ENCODE assay signal across 29 cellular contexts in the genomic region with DNA sequence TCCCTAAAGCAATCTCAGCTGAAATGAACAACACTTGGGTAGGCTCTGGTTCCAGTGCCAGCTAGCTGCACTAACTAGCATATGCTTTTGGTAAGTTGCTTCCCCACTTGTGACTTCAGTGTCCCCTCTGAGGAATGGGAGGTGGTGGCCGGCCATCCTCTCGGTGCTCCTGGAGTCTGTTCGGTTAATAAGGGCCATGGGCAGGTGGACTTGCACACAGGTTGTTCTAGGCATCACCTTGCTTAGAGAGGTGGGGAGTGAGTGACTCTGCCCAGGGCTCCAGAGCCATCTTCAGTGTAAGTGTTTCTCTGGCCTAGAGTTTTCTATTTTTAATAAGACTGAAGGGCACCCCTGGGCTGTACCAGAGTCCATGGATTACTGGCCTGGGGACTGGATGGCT.
"Had no signal": no experiment of that assay in that cellular context is flagged by ENCODE, and none has a peak within 500 bp of the region (broad histone marks: within the 10 kb centered on the region; RNA-seq: fewer than 3 reads in every experiment).

No MANE protein-coding gene starts in this region.

- H3K27me3 ChIP-seq: brain microvascular endothelial cell had no signal

- H3K4me1 Mint-ChIP-seq: activated CD4-positive, alpha-beta T cell treated with anti-CD3 and anti-CD28 coated beads for 36 hours; activated CD8-positive, alpha-beta memory T cell treated with anti-CD3 and anti-CD28 coated beads, Interleukin-2, amount 10 ng/mL, durations not matched to agents 7 days and 5 days; activated naive CD4-positive, alpha-beta T cell treated with anti-CD3 and anti-CD28 coated beads, Interleukin-2, amount 10 ng/mL, durations not matched to agents 7 days and 5 days; central memory CD8-positive, alpha-beta T cell; T-helper 17 cell had no signal

- H3K36me3 ChIP-seq: brain microvascular endothelial cell had no signal

- H3K4me3 ChIP-seq: coronary artery, dorsolateral prefrontal cortex had no signal

- H3K27ac Mint-ChIP-seq: activated CD4-positive, alpha-beta memory T cell treated with anti-CD3 and anti-CD28 coated beads for 36 hours; activated CD4-positive, alpha-beta T cell treated with anti-CD3 and anti-CD28 coated beads for 36 hours; activated CD4-positive, alpha-beta T cell treated with anti-CD3 and anti-CD28 coated beads, Interleukin-2, amount 10 ng/mL, durations not matched to agents 24 days and 14 days; activated CD8-positive, alpha-beta memory T cell treated with anti-CD3 and anti-CD28 coated beads, Interleukin-2, amount 10 ng/mL, durations not matched to agents 7 days and 5 days; activated CD8-positive, alpha-beta T cell treated with anti-CD3 and anti-CD28 coated beads, Interleukin-2, amount 10 ng/mL, durations not matched to agents 7 days and 5 days; activated naive CD4-positive, alpha-beta T cell treated with anti-CD3 and anti-CD28 coated beads, Interleukin-2, amount 10 ng/mL, durations not matched to agents 7 days and 5 days; activated naive CD8-positive, alpha-beta T cell; activated T-cell treated with anti-CD3 and anti-CD28 coated beads, Interleukin-2, amount 50 U/mL, for 72 hours; dendritic cell treated with granulocyte-macrophage colony-stimulating factor and Interleukin-4, amounts not matched to agents 40 ng/mL and 50 ng/mL, for 4 days; endodermal cell; T-helper 17 cell; T-helper 2 cell treated with Interferon-gamma antibody and Interleukin-4, amounts not matched to agents 5 μg/mL and 100 μg/mL, for 36 hours had no signal

- H3K36me3 Mint-ChIP-seq: activated CD4-positive, alpha-beta memory T cell treated with anti-CD3 and anti-CD28 coated beads for 36 hours; activated CD8-positive, alpha-beta memory T cell treated with anti-CD3 and anti-CD28 coated beads, Interleukin-2, amount 10 ng/mL, durations not matched to agents 7 days and 5 days; activated naive CD4-positive, alpha-beta T cell treated with anti-CD3 and anti-CD28 coated beads, Interleukin-2, amount 10 ng/mL, durations not matched to agents 7 days and 5 days; activated naive CD8-positive, alpha-beta T cell had no signal

- ATAC-seq: activated CD4-positive, alpha-beta T cell treated with anti-CD3 and anti-CD28 coated beads for 36 hours; activated CD8-positive, alpha-beta memory T cell treated with anti-CD3 and anti-CD28 coated beads, Interleukin-2, amount 10 ng/mL, durations not matched to agents 7 days and 5 days; activated CD8-positive, alpha-beta T cell treated with anti-CD3 and anti-CD28 coated beads, Interleukin-2, amount 10 ng/mL, durations not matched to agents 7 days and 5 days; activated T-cell treated with anti-CD3 and anti-CD28 coated beads, Interleukin-2, amount 50 U/mL, for 72 hours; esophagus mucosa; T-helper 17 cell had no signal

- H3K27me3 Mint-ChIP-seq: activated naive CD8-positive, alpha-beta T cell; central memory CD8-positive, alpha-beta T cell had no signal

- H3K27ac ChIP-seq: coronary artery, dorsolateral prefrontal cortex had no signal

- DNase-seq: activated CD4-positive, alpha-beta memory T cell treated with anti-CD3 and anti-CD28 coated beads for 36 hours; activated CD4-positive, alpha-beta T cell treated with anti-CD3 and anti-CD28 coated beads for 36 hours; activated CD4-positive, alpha-beta T cell treated with anti-CD3 and anti-CD28 coated beads, Interleukin-2, amount 10 ng/mL, durations not matched to agents 24 days and 14 days; activated CD4-positive, CD25-positive, alpha-beta regulatory T cell; activated CD4-positive, CD25-positive, alpha-beta regulatory T cell treated with anti-CD3 and anti-CD28 coated beads, Interleukin-2, amount 50 U/mL, for 72 hours; activated CD8-positive, alpha-beta memory T cell treated with anti-CD3 and anti-CD28 coated beads, Interleukin-2, amount 10 ng/mL, durations not matched to agents 7 days and 5 days; activated CD8-positive, alpha-beta memory T cell treated with anti-CD3 and anti-CD28 coated beads, Interleukin-2, amount 50 U/mL, for 4 hours; activated CD8-positive, alpha-beta T cell treated with anti-CD3 and anti-CD28 coated beads, Interleukin-2, amount 10 ng/mL, durations not matched to agents 7 days and 5 days; activated gamma-delta T cell; activated naive CD4-positive, alpha-beta T cell; activated naive CD4-positive, alpha-beta T cell treated with anti-CD3 and anti-CD28 coated beads, Interleukin-2, amount 10 ng/mL, durations not matched to agents 7 days and 5 days; activated T-cell treated with anti-CD3 and anti-CD28 coated beads, Interleukin-2, amount 50 U/mL, for 1 hour; activated T-cell treated with anti-CD3 and anti-CD28 coated beads, Interleukin-2, amount 50 U/mL, for 72 hours; amniotic stem cell; anterior cingulate cortex; brain microvascular endothelial cell; dorsolateral prefrontal cortex; effector memory CD4-positive, alpha-beta T cell; endodermal cell; foreskin fibroblast; T-helper 1 cell; T-helper 17 cell; T1000 had no signal

- H3K4me3 Mint-ChIP-seq: activated CD4-positive, alpha-beta memory T cell treated with anti-CD3 and anti-CD28 coated beads for 36 hours; activated CD4-positive, alpha-beta T cell treated with anti-CD3 and anti-CD28 coated beads for 36 hours; activated CD4-positive, alpha-beta T cell treated with anti-CD3 and anti-CD28 coated beads, Interleukin-2, amount 10 ng/mL, durations not matched to agents 24 days and 14 days; activated CD8-positive, alpha-beta memory T cell treated with anti-CD3 and anti-CD28 coated beads, Interleukin-2, amount 10 ng/mL, durations not matched to agents 7 days and 5 days; activated CD8-positive, alpha-beta T cell treated with anti-CD3 and anti-CD28 coated beads, Interleukin-2, amount 10 ng/mL, durations not matched to agents 7 days and 5 days; activated naive CD4-positive, alpha-beta T cell treated with anti-CD3 and anti-CD28 coated beads, Interleukin-2, amount 10 ng/mL, durations not matched to agents 7 days and 5 days; activated naive CD8-positive, alpha-beta T cell; activated T-cell treated with anti-CD3 and anti-CD28 coated beads, Interleukin-2, amount 50 U/mL, for 72 hours; central memory CD8-positive, alpha-beta T cell; dendritic cell treated with granulocyte-macrophage colony-stimulating factor and Interleukin-4, amounts not matched to agents 40 ng/mL and 50 ng/mL, for 4 days; endodermal cell; T-helper 17 cell; T-helper 2 cell treated with Interferon-gamma antibody and Interleukin-4, amounts not matched to agents 5 μg/mL and 100 μg/mL, for 36 hours had no signal

- H3K9me3 Mint-ChIP-seq: activated CD4-positive, alpha-beta memory T cell treated with anti-CD3 and anti-CD28 coated beads for 36 hours; activated CD4-positive, alpha-beta T cell treated with anti-CD3 and anti-CD28 coated beads, Interleukin-2, amount 10 ng/mL, durations not matched to agents 24 days and 14 days; activated naive CD4-positive, alpha-beta T cell treated with anti-CD3 and anti-CD28 coated beads, Interleukin-2, amount 10 ng/mL, durations not matched to agents 7 days and 5 days; activated T-cell treated with anti-CD3 and anti-CD28 coated beads, Interleukin-2, amount 50 U/mL, for 72 hours; central memory CD8-positive, alpha-beta T cell; dendritic cell treated with granulocyte-macrophage colony-stimulating factor and Interleukin-4, amounts not matched to agents 40 ng/mL and 50 ng/mL, for 4 days; endodermal cell; T-helper 2 cell treated with Interferon-gamma antibody and Interleukin-4, amounts not matched to agents 5 μg/mL and 100 μg/mL, for 36 hours had no signal
